In the genomic region with DNA sequence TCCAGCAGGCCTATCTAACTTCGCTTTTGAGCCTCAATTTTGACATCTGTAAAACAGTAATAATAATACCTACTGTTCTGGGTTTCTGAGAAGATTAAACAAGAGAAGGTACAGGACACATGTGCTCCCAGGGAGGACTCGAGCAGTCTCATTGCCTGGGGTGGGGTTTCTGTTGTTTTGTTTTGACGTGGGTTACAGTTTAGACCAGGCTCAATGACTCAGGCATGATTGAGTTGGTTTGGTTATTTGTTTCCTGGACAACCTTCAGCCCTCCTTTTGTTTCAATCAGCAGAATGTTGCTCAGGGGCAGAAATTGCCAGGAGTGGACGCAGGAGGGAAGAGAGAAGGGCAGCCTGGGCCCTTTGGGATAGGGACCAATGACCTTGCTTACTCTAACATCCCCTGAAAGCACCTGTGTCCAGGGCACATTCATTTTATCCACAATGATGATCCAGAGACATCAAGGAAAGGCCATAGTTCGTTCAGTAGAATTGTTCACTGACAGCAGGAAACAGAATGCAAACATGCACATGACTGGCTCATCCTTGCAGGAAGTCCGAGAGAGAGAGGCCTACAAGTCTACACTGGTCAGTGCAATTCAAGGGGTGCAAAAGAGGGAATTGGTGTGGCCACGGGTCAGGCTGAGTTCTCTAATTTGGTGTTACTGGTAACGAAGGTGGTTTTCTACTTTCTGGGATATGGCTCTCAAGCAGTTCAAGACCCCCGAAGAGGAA, we compare ENCODE assay signal across 11 cellular contexts.
DNase-seq lines count a peak whose midpoint lies in the region; ATAC-seq, FAIRE-seq and TF ChIP-seq lines count a peak whose summit lies in the region.
"Had no signal": no experiment of that assay in that cellular context is flagged by ENCODE, and none has a peak within 500 bp of the region (broad histone marks: within the 10 kb centered on the region; RNA-seq: fewer than 3 reads in every experiment).

No MANE protein-coding gene starts in this region.

- no peak overlapping the region for H3K4me2 ChIP-seq in GM12878 (ENCODE audit: control insufficient read depth, insufficient read depth)

- no peaks in the 10 kb centered on the region for H3K9me3 Mint-ChIP-seq in Calu3 (ENCODE audit: low read depth, unreplicated experiment)

- no TSS peak for BruUV-seq in Calu3 (replicated peaks; lab: Mats Ljungman, UMichigan)
- BruUV-seq in GM12878 (replicated peaks; lab: Mats Ljungman, UMichigan): no TSS peak

- CTCF ChIA-PET in Calu3 (lab: Charles Lee): interaction anchor here (0.7 to 1.0 kb wide), 2 partner anchors 15 to 34 kb away, joined by 4 to 5 read pairs; no protein-coding TSS in a partner anchor
- CTCF ChIA-PET in GM12878 (lab: Yijun Ruan, JAX): interaction anchor here (0.7 to 1.8 kb wide), 3 partner anchors 16 to 273 kb away, joined by 3 to 4 read pairs (median 3); no protein-coding TSS in a partner anchor

- in situ Hi-C loops in GM12878 (cut with MboI): no loop called here

- peaks cover 12% of the 10 kb centered on the region for H3K4me1 ChIP-seq in GM12878 (ENCODE audit: control insufficient read depth, insufficient read depth, low read length)

- H3K9ac ChIP-seq in GM12878 (ENCODE audit: control insufficient read depth, insufficient read depth, low read length): no peak overlapping the region

- no peaks in the 10 kb centered on the region for H3K36me3 ChIP-seq in GM12878 (ENCODE audit: control insufficient read depth in 2 of 2, insufficient read depth in 2 of 2, low read length in 1 of 2)

- TF ChIP-seq RAD21 in GM12878 (IDR thresholded peaks at IDR 0.05; ENCODE audit: insufficient read depth, low read depth, low read length): no peak

- H3K27me3 Mint-ChIP-seq in Calu3 (ENCODE audit: unreplicated experiment): no peaks in the 10 kb centered on the region

- H3K27me3 ChIP-seq in GM12878 (replicated peaks in 1 of 2; ENCODE audit: control insufficient read depth in 2 of 2, insufficient read depth in 2 of 2, low read length in 1 of 2): no peaks in the 10 kb centered on the region

- H3K9me3 ChIP-seq in GM12878 (replicated peaks; ENCODE audit: control insufficient read depth, insufficient read depth, low read length): no peaks in the 10 kb centered on the region; the same call in 2 of the 3 replicates

- H3K27ac Mint-ChIP-seq in Calu3 (ENCODE audit: unreplicated experiment): peak overlapping the region; percentile 71
- H3K27ac Mint-ChIP-seq: activated naive CD4-positive, alpha-beta T cell treated with anti-CD3 and anti-CD28 coated beads for 36 hours had no signal

- H3K4me3 ChIP-seq in GM12878: no peak overlapping the region

- DNase-seq in Calu3 (peak; percentile 70), LoVo (ENCODE audit: low spot score) (peak; percentile 72), GM12878 (ENCODE audit: low read depth, low spot score) (no peak), lung microvascular endothelial cell (ENCODE audit: low read depth in 2 of 2) (peak; percentile 15 to 91), NCI-H1092 treated with DMSO at 0.1 percent for 48 hours (lab: John Stamatoyannopoulos, UW) (no peak), NCI-H774 (lab: John Stamatoyannopoulos, UW) (no peak)
- DNase-seq: activated naive CD4-positive, alpha-beta T cell treated with anti-CD3 and anti-CD28 coated beads for 36 hours; hypothalamus; SHP77 treated with DMSO at 0.1 percent for 48 hours had no signal

- H3K27ac ChIP-seq in GM12878 (ENCODE audit: control insufficient read depth, insufficient read depth): no peak overlapping the region

- no peak overlapping the region for H2AFZ ChIP-seq in GM12878 (ENCODE audit: control insufficient read depth, low read depth, low read length)

- no peak for TF ChIP-seq POLR2A in GM12878 (IDR thresholded peaks at IDR 0.05; ENCODE audit: low read depth, low read length)

- SMC1A ChIA-PET in GM12878 (lab: Charles Lee; ENCODE audit: uncharacterized antibody, unreplicated experiment): interaction anchor here (0.6 kb wide), 1 partner anchor 26 kb away, joined by 3 read pairs; no protein-coding TSS in a partner anchor

- TF ChIP-seq CTCF in Calu3 (IDR thresholded peaks at IDR 0.05; ENCODE audit: unreplicated experiment) (no peak), GM12878 (IDR thresholded peaks at IDR 0.05 in 2 of 3, conservative IDR thresholded peaks at IDR 0.05 in 1 of 3; ENCODE audit: control insufficient read depth in 2 of 3, extremely low read depth in 1 of 3, insufficient read depth in 1 of 3, low read depth in 3 of 3, low read length in 3 of 3) (no peak)

- WGBS in GM12878 (ENCODE audit: insufficient coverage, insufficient replicate concordance, low lambda C conversion rate, missing lambda C conversion rate): 29% methylated on average over 9 of the region's 9 CpGs

- intact Hi-C loops in Calu3 (cut with micrococcal nuclease; ENCODE audit: unreplicated experiment) (no loop called here), GM12878 (cut with micrococcal nuclease; ENCODE audit: unreplicated experiment) (no loop called here)

- peaks cover 68% of the 10 kb centered on the region for H3K4me1 Mint-ChIP-seq in Calu3 (ENCODE audit: low read depth, unreplicated experiment)

- RAD21 ChIA-PET in GM12878 (lab: Charles Lee; ENCODE audit: unreplicated experiment): no interaction called here

- no peak overlapping the region for H3K4me3 Mint-ChIP-seq in Calu3 (ENCODE audit: low read depth, unreplicated experiment)
- H3K4me3 Mint-ChIP-seq: activated naive CD4-positive, alpha-beta T cell treated with anti-CD3 and anti-CD28 coated beads for 36 hours had no signal

- ATAC-seq in GM12878: peak; percentile 19; the same call in 1 of the 3 replicates
- no peak for ATAC-seq in HG03135 (IDR thresholded peaks at IDR 0.05; ENCODE audit: unreplicated experiment)
- ATAC-seq in HG03095 (IDR thresholded peaks at IDR 0.05; ENCODE audit: unreplicated experiment): no peak

- POLR2A ChIA-PET in GM12878 (lab: Charles Lee): interaction anchor here (0.7 kb wide), 1 partner anchor 15 kb away, joined by 4 read pairs; no protein-coding TSS in a partner anchor

- no peaks in the 10 kb centered on the region for H4K20me1 ChIP-seq in GM12878 (ENCODE audit: control insufficient read depth, insufficient read depth)

- H3K36me3 Mint-ChIP-seq in Calu3 (ENCODE audit: insufficient read depth, unreplicated experiment): peaks cover 9% of the 10 kb centered on the region

- H3K79me2 ChIP-seq in GM12878 (ENCODE audit: control insufficient read depth, insufficient read depth, low read length): no peaks in the 10 kb centered on the region

- no peak for TF ChIP-seq EP300 in GM12878 (IDR thresholded peaks at IDR 0.05; ENCODE audit: borderline replicate concordance in 1 of 2, control insufficient read depth in 1 of 2, low read depth in 2 of 2, low read length in 2 of 2)

- FAIRE-seq in GM12878 (lab: Jason Lieb, UNC): peak; percentile 65

TF ChIP-seq in GM12878, 131 proteins besides CTCF, POLR2A, EP300 and RAD21 (continues in another document):
- TF ChIP-seq IKZF1 (conservative IDR thresholded peaks at IDR 0.05): no peak
- TF ChIP-seq, protein P1, sequence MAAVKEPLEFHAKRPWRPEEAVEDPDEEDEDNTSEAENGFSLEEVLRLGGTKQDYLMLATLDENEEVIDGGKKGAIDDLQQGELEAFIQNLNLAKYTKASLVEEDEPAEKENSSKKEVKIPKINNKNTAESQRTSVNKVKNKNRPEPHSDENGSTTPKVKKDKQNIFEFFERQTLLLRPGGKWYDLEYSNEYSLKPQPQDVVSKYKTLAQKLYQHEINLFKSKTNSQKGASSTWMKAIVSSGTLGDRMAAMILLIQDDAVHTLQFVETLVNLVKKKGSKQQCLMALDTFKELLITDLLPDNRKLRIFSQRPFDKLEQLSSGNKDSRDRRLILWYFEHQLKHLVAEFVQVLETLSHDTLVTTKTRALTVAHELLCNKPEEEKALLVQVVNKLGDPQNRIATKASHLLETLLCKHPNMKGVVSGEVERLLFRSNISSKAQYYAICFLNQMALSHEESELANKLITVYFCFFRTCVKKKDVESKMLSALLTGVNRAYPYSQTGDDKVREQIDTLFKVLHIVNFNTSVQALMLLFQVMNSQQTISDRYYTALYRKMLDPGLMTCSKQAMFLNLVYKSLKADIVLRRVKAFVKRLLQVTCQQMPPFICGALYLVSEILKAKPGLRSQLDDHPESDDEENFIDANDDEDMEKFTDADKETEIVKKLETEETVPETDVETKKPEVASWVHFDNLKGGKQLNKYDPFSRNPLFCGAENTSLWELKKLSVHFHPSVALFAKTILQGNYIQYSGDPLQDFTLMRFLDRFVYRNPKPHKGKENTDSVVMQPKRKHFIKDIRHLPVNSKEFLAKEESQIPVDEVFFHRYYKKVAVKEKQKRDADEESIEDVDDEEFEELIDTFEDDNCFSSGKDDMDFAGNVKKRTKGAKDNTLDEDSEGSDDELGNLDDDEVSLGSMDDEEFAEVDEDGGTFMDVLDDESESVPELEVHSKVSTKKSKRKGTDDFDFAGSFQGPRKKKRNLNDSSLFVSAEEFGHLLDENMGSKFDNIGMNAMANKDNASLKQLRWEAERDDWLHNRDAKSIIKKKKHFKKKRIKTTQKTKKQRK (IDR thresholded peaks at IDR 0.05; ENCODE audit: low read depth, low read length): no peak
- TF ChIP-seq, protein P2, sequence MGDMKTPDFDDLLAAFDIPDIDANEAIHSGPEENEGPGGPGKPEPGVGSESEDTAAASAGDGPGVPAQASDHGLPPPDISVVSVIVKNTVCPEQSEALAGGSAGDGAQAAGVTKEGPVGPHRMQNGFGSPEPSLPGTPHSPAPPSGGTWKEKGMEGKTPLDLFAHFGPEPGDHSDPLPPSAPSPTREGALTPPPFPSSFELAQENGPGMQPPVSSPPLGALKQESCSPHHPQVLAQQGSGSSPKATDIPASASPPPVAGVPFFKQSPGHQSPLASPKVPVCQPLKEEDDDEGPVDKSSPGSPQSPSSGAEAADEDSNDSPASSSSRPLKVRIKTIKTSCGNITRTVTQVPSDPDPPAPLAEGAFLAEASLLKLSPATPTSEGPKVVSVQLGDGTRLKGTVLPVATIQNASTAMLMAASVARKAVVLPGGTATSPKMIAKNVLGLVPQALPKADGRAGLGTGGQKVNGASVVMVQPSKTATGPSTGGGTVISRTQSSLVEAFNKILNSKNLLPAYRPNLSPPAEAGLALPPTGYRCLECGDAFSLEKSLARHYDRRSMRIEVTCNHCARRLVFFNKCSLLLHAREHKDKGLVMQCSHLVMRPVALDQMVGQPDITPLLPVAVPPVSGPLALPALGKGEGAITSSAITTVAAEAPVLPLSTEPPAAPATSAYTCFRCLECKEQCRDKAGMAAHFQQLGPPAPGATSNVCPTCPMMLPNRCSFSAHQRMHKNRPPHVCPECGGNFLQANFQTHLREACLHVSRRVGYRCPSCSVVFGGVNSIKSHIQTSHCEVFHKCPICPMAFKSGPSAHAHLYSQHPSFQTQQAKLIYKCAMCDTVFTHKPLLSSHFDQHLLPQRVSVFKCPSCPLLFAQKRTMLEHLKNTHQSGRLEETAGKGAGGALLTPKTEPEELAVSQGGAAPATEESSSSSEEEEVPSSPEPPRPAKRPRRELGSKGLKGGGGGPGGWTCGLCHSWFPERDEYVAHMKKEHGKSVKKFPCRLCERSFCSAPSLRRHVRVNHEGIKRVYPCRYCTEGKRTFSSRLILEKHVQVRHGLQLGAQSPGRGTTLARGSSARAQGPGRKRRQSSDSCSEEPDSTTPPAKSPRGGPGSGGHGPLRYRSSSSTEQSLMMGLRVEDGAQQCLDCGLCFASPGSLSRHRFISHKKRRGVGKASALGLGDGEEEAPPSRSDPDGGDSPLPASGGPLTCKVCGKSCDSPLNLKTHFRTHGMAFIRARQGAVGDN (IDR thresholded peaks at IDR 0.05): no peak
- no peak for TF ChIP-seq ZZZ3 (IDR thresholded peaks at IDR 0.05; ENCODE audit: control insufficient read depth, insufficient read length, low read depth)

Comparison
In these comparisons a context has a peak if more than half of its experiments do, and no peak if none do; other contexts are left out.
1. DNase-seq: peak in Calu3 (single experiment), LoVo (single experiment) and lung microvascular endothelial cell (2 of 2); none in GM12878 (single experiment), NCI-H1092 treated with DMSO at 0.1 percent for 48 hours (single experiment) and NCI-H774 (single experiment).